In the genomic region with DNA sequence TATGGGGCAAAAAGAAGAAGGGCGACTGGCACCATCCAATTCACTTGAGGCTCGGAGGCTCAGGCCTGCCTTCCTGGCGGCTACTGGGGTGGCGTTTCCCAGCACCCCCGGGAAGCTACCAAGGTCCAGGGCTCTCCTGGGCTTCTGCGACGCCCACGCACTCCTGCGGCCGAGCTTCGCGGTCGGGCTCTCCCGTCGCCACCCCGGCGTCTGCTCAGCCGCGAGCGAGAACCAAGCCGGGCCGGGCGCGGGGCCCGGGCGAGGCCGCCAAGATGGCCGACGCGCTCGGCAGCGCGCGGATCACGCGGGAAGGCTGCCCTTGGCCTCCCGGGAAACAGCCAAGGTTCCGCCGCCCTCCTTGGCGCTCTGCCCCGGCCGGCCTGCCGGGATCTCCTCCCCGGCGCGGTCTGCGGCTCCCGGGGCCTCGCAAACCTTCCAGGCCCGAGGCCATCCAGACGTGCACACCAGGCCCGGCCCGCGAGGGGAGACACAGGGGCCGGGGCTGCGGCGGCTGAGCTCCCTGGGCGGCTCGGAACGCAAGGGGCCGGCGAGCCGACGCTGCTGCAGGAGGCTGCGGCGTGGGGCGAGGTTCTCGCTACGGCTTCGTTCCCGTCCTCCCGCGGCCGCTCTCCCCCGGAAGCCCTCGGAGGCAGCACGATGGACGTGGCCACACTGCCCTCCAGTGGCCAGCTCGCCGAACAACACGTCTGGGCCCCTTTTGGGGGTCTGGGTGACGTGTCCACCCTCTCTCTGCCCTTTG, we compare ENCODE assay signal across 8 cellular contexts. TPM values are rescaled to one million over a fixed set of nuclear protein-coding genes. Genes with fewer than 3 reads are reported as not detected.
A peak's percentile ranks its signal among the peaks of the same experiment; 100 is the strongest.
DNase-seq lines count a peak whose midpoint lies in the region; TF ChIP-seq lines count a peak whose summit lies in the region.

No MANE protein-coding gene starts in this region.

- no peaks in the 10 kb centered on the region for H3K27me3 ChIP-seq in neutrophil

- DNase-seq in ELF-1 (ENCODE audit: low read depth, low spot score) (peak; percentile 94), H4 (ENCODE audit: low spot score) (peak; percentile 86), LoVo (ENCODE audit: low spot score) (peak; percentile 83), SIG-M5 (lab: John Stamatoyannopoulos, UW) (peak; percentile 11), foreskin melanocyte (peak; percentile 82), substantia nigra (lab: John Stamatoyannopoulos, UW) (peak in 48 of 49 donors; percentile 53 to 98 (median 86))
- DNase-seq in activated naive CD4-positive, alpha-beta T cell (lab: John Stamatoyannopoulos, UW): peak; percentile 73 to 87 (median 86)

- H3K9me3 ChIP-seq in neutrophil: no peaks in the 10 kb centered on the region

- H3K27ac ChIP-seq in neutrophil (peak overlapping the region; percentile 97), substantia nigra (ENCODE audit: low read depth, low read length, poor library complexity, severe bottlenecking) (peak overlapping the region; percentile 97)

- H3K4me3 ChIP-seq in neutrophil (ENCODE audit: low read depth in 1 of 2, low read length in 1 of 2): peak overlapping the region; percentile 60 to 88

- H3K4me1 ChIP-seq in neutrophil (ENCODE audit: control insufficient read depth in 1 of 2, insufficient read depth in 1 of 2, low read depth in 1 of 2, low read length in 1 of 2): peaks cover 17 to 25% of the 10 kb centered on the region in 2 experiments

- H3K36me3 ChIP-seq in neutrophil: no peaks in the 10 kb centered on the region

- peak; percentile 99 for TF ChIP-seq CTCF in neutrophil (IDR thresholded peaks at IDR 0.05)

RNA-seq across cellular contexts. Expression of gene ZFP36L1, which starts 23.5 kb away (rescaled TPM):
- total RNA-seq in H4 (2014; rRNA removed; shearing (Covaris generic)): 27.7 and 31.0 TPM in 2 replicates

Comparison
In these comparisons a context has a peak if more than half of its experiments do, and no peak if none do; other contexts are left out.
1. Peak in every context shown above with its lines: DNase-seq, H3K4me3 ChIP-seq and H3K27ac ChIP-seq.
2. DNase-seq: peak in every context shown above with its lines; median percentile 94 in ELF-1; 86 in substantia nigra; 86 in H4; 86 in activated naive CD4-positive, alpha-beta T cell; 83 in LoVo; 82 in foreskin melanocyte; 11 in SIG-M5.